ENCODE assay signal across 19 cellular contexts in the genomic region with DNA sequence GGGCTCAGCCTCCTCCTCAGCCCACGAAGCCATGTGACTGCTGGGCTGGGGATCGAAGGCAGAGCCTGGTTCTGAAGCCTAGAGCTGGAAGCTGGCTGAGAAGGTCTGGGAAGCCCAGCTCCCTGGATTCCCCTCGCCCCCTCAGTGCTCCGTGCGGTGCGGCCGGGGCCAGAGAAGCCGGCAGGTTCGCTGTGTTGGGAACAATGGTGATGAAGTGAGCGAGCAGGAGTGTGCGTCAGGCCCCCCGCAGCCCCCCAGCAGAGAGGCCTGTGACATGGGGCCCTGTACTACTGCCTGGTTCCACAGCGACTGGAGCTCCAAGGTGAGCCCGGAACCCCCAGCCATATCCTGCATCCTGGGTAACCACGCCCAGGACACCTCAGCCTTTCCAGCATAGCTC. TPM values are rescaled to one million over a fixed set of nuclear protein-coding genes. Genes with fewer than 3 reads are reported as not detected.
A peak's percentile ranks its signal among the peaks of the same experiment; 100 is the strongest.
DNase-seq lines count a peak whose midpoint lies in the region; ATAC-seq and TF ChIP-seq lines count a peak whose summit lies in the region.
"Had no signal": no experiment of that assay in that cellular context is flagged by ENCODE, and none has a peak within 500 bp of the region (broad histone marks: within the 10 kb centered on the region; RNA-seq: fewer than 3 reads in every experiment).

No MANE protein-coding gene starts in this region.

- no TSS peak for BruUV-seq in OCI-LY7 (replicated peaks; lab: Mats Ljungman, UMichigan)

- no peak overlapping the region for H2AFZ ChIP-seq in OCI-LY7 (ENCODE audit: low read length)

- H3K27me3 ChIP-seq in uterus: no peaks in the 10 kb centered on the region

- peaks cover 16 to 25% of the 10 kb centered on the region in 2 donors for H3K4me1 ChIP-seq in uterus
- peaks cover 35% of the 10 kb centered on the region for H3K4me1 ChIP-seq in OCI-LY7 (ENCODE audit: insufficient read depth, low read length, poor library complexity, severe bottlenecking)

- H3K79me2 ChIP-seq in OCI-LY7 (ENCODE audit: insufficient read depth, low read depth, low read length): no peaks in the 10 kb centered on the region

- intact Hi-C loops in left cardiac atrium (cut with DNase I): no loop called here
- intact Hi-C loops in left ventricle myocardium superior (cut with micrococcal nuclease): no loop called here
- intact Hi-C loops in posterior vena cava (cut with DNase I): loop anchor here in 1 of 2 donors (10.0 kb wide), 1 partner anchor 94 kb away; no protein-coding TSS in a partner anchor
- intact Hi-C loops in uterus (cut with DNase I; ENCODE audit: low total_unique reads): loop anchor here (5.0 kb wide), 1 partner anchor 74 kb away; no protein-coding TSS in a partner anchor
- intact Hi-C loops in OCI-LY7 (cut with micrococcal nuclease; ENCODE audit: unreplicated experiment): no loop called here

- H3K9me3 ChIP-seq in uterus (no peaks in the 10 kb centered on the region), OCI-LY7 (ENCODE audit: low read length) (no peaks in the 10 kb centered on the region)
- H3K9me3 ChIP-seq: A549 had no signal

- no peak for TF ChIP-seq POLR2A in uterus (IDR thresholded peaks at IDR 0.05)

- POLR2A ChIA-PET in OCI-LY7 (lab: Charles Lee): interaction anchor here (0.6 kb wide), 1 partner anchor 13 kb away, joined by 3 read pairs; no protein-coding TSS in a partner anchor

- ATAC-seq in left cardiac atrium (no peak), left ventricle myocardium superior (no peak)
- ATAC-seq: A549, left colon had no signal

- CTCF ChIA-PET in OCI-LY7 (lab: Charles Lee; ENCODE audit: unreplicated experiment): no interaction called here

- H3K36me3 ChIP-seq in uterus: no peaks in the 10 kb centered on the region
- no peaks in the 10 kb centered on the region for H3K36me3 ChIP-seq in OCI-LY7 (ENCODE audit: insufficient read depth, low read length)

- no peak for TF ChIP-seq CTCF in fibroblast of villous mesenchyme (IDR thresholded peaks at IDR 0.05; ENCODE audit: insufficient read depth, low read depth, low read length)
- TF ChIP-seq CTCF in uterus (IDR thresholded peaks at IDR 0.05): no peak
- no peak for TF ChIP-seq CTCF in OCI-LY7 (conservative IDR thresholded peaks at IDR 0.05; ENCODE audit: low read length)

- H3K4me3 ChIP-seq in fibroblast of villous mesenchyme (ENCODE audit: low read depth, low read length) (peak overlapping the region; percentile 32), uterus (peak overlapping the region in 1 of 2 donors; percentile 14), OCI-LY7 (ENCODE audit: low read depth, low read length, poor library complexity, severe bottlenecking) (no peak overlapping the region)
- H3K4me3 ChIP-seq: A549 had no signal

- H3K4me2 ChIP-seq in OCI-LY7 (ENCODE audit: low read length): no peak overlapping the region
- H3K4me2 ChIP-seq: A549 had no signal

- DNase-seq in left cardiac atrium (peak; percentile 24), left ventricle myocardium superior (no peak), fibroblast of villous mesenchyme (ENCODE audit: low read depth) (no peak), posterior vena cava (ENCODE audit: low spot score) (peak; percentile 77), uterus (peak in 1 of 2 donors; percentile 21), H4 (ENCODE audit: low spot score) (no peak), OCI-LY7 (ENCODE audit: low spot score) (no peak), NCI-H345 treated with DMSO at 0.1 percent for 48 hours (lab: John Stamatoyannopoulos, UW; ENCODE audit: unreplicated experiment) (no peak)
- DNase-seq: activated CD4-positive, alpha-beta T cell treated with anti-CD3 and anti-CD28 coated beads, Interleukin-2, amount 50 U/mL, for 48 hours; activated T-cell treated with anti-CD3 and anti-CD28 coated beads, Interleukin-2, amount 50 U/mL, for 1 hour; CD4-positive, CD25-positive, alpha-beta regulatory T cell; DMS79; effector CD4-positive, alpha-beta T cell; GOT3; Kasumi-1; NCI-H1417; NCI-H2171 treated with DMSO at 0.1 percent for 48 hours had no signal

- H3K27ac ChIP-seq in uterus (peak overlapping the region; percentile 99), OCI-LY7 (ENCODE audit: low read depth, low read length, poor library complexity, severe bottlenecking) (no peak overlapping the region)
- H3K27ac ChIP-seq: A549 had no signal

- no peaks in the 10 kb centered on the region for H4K20me1 ChIP-seq in OCI-LY7 (ENCODE audit: insufficient read depth, low read length)

- no peaks in the 10 kb centered on the region for H3K9me2 ChIP-seq in OCI-LY7 (ENCODE audit: insufficient read depth, low read length)

RNA-seq across cellular contexts. Expression of a gene that starts 9.1 kb away (rescaled TPM):
- total RNA-seq in left cardiac atrium: 10 to 100 TPM; 31.5 to 62.5 TPM
- 77.7 TPM for total RNA-seq in left ventricle myocardium superior
- 2.9 and 8.6 TPM in 2 replicates for total RNA-seq in fibroblast of villous mesenchyme
- 10 to 100 TPM; 79.6 to 99.6 TPM for total RNA-seq in posterior vena cava
- total RNA-seq in uterus: 100 to 1,000 TPM in 1 of 4 donors, 10 to 100 TPM in 3; 15.9 to 133 (median 35.4) TPM
- 0.80 and 1.1 TPM in 2 replicates for total RNA-seq in H4 (2014; rRNA removed; shearing (Covaris generic))
- total RNA-seq in OCI-LY7 (2014; rRNA removed; shearing (Covaris generic)): not detected in 2 replicates
- total RNA-seq in OCI-LY7 (2022): 0.24 TPM in 1 of 2 replicates, not detected in the other

RNA-seq across cellular contexts. Expression of a gene that starts 21.1 kb away (rescaled TPM):
- 100 to 1,000 TPM; 103 to 146 TPM for total RNA-seq in left cardiac atrium
- 93.5 TPM for total RNA-seq in left ventricle myocardium superior
- total RNA-seq in fibroblast of villous mesenchyme: 218 and 272 TPM in 2 replicates
- total RNA-seq in posterior vena cava: 100 to 1,000 TPM; 210 to 267 TPM
- total RNA-seq in uterus: 100 to 1,000 TPM; 125 to 266 (median 207) TPM
- total RNA-seq in H4 (2014; rRNA removed; shearing (Covaris generic)): 95.2 and 98.6 TPM in 2 replicates
- total RNA-seq in OCI-LY7 (2014; rRNA removed; shearing (Covaris generic)): 102 and 125 TPM in 2 replicates
- 144 and 157 TPM in 2 replicates for total RNA-seq in OCI-LY7 (2022)

RNA-seq across cellular contexts. Expression of a gene that starts 42.8 kb away (rescaled TPM):
- not detected for total RNA-seq in left cardiac atrium
- total RNA-seq in left ventricle myocardium superior: not detected
- total RNA-seq in fibroblast of villous mesenchyme: 0.64 and 1.3 TPM in 2 replicates
- total RNA-seq in posterior vena cava: not detected
- 1 to 10 TPM in 1 of 4 donors, under 1 TPM in 1, not detected in 2; 0.88 to 1.0 TPM for total RNA-seq in uterus
- total RNA-seq in H4 (2014; rRNA removed; shearing (Covaris generic)): not detected in 2 replicates
- total RNA-seq in OCI-LY7 (2014; rRNA removed; shearing (Covaris generic)): 0.47 and 2.8 TPM in 2 replicates
- total RNA-seq in OCI-LY7 (2022): 1.9 and 2.7 TPM in 2 replicates
- total RNA-seq: CD4-positive, CD25-positive, alpha-beta regulatory T cell; left colon had no signal

RNA-seq across cellular contexts. Expression of a gene that starts 50.4 kb away (rescaled TPM):
- total RNA-seq in left cardiac atrium (10 to 100 TPM; 40.6 to 42.2 TPM), left ventricle myocardium superior (14.0 TPM), fibroblast of villous mesenchyme (20.3 and 24.5 TPM in 2 replicates), posterior vena cava (10 to 100 TPM; 51.9 to 78.0 TPM), uterus (10 to 100 TPM in 2 of 4 donors, 1 to 10 TPM in 2; 1.5 to 38.5 (median 9.5) TPM), OCI-LY7 (2022) (2.7 and 3.8 TPM in 2 replicates)
- total RNA-seq in H4 (2014; rRNA removed; shearing (Covaris generic)): 27.5 and 28.6 TPM in 2 replicates
- 0.70 and 2.0 TPM in 2 replicates for total RNA-seq in OCI-LY7 (2014; rRNA removed; shearing (Covaris generic))

Comparison
In these comparisons a context has a peak if more than half of its experiments do, and no peak if none do; other contexts are left out.
1. DNase-seq: peak in left cardiac atrium (single experiment) and posterior vena cava (single experiment); none in left ventricle myocardium superior (single experiment), fibroblast of villous mesenchyme (single experiment), H4 (single experiment), OCI-LY7 (single experiment) and NCI-H345 treated with DMSO at 0.1 percent for 48 hours (single experiment).